14 cellular contexts compared by ENCODE assay signal in the genomic region with DNA sequence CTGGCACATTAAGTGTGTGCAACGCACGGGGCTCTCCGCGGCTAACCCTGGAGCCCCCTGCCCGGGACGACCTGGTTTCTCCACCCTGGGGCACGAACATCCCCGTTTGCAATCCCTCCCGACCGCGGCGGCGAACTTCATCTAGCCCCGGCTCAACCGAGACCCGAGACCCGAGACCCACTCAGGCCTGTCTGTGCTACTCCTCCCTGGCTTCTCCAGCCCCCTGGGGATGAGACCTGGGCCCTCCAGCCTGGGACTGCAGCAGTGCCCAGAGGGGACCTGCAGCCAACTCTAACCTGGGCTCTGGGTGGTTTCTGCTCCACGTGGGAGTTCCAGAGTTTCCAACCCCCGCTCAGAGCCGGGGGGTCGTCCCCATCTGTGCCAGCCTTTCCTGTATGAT.
DNase-seq lines count a peak whose midpoint lies in the region; ATAC-seq and TF ChIP-seq lines count a peak whose summit lies in the region.
"Had no signal": no experiment of that assay in that cellular context is flagged by ENCODE, and none has a peak within 500 bp of the region (broad histone marks: within the 10 kb centered on the region; RNA-seq: fewer than 3 reads in every experiment).

No MANE protein-coding gene starts in this region.

- ATAC-seq in right cardiac atrium (no peak), T-helper 17 cell (no peak), lower lobe of right lung (no peak), GM19035 (IDR thresholded peaks at IDR 0.05; ENCODE audit: unreplicated experiment) (no peak)
- ATAC-seq: GM12878, GM23338 had no signal

- H3K4me3 ChIP-seq in right cardiac atrium (ENCODE audit: low read length), result no peak overlapping the region
- no peak overlapping the region for H3K4me3 ChIP-seq in left ventricle myocardium inferior
- H3K4me3 ChIP-seq in lower lobe of right lung, result no peak overlapping the region
- H3K4me3 ChIP-seq: GM12878, GM23338 had no signal

- H3K4me1 ChIP-seq in right cardiac atrium (ENCODE audit: control insufficient read depth, insufficient read depth, low read length) (no peaks in the 10 kb centered on the region), left ventricle myocardium inferior (peaks cover 30% of the 10 kb centered on the region), lower lobe of right lung (no peaks in the 10 kb centered on the region)

- H3K36me3 Mint-ChIP-seq in T-helper 17 cell (ENCODE audit: low read depth), result peaks cover 12% of the 10 kb centered on the region

- peak overlapping the region; percentile 12 for H3K4me3 Mint-ChIP-seq in T-helper 17 cell
- H3K4me3 Mint-ChIP-seq: B cell; CD4-positive, alpha-beta memory T cell; GM23338; H9 had no signal

- peaks cover 76% of the 10 kb centered on the region for H3K36me3 ChIP-seq in left ventricle myocardium inferior
- H3K36me3 ChIP-seq in lower lobe of right lung, result peaks cover 88% of the 10 kb centered on the region

- H3K27ac Mint-ChIP-seq in T-helper 17 cell, result no peak overlapping the region
- H3K27ac Mint-ChIP-seq: B cell, GM23338, H9 had no signal

- H3K27ac ChIP-seq in right cardiac atrium (ENCODE audit: low read length), result no peak overlapping the region
- H3K27ac ChIP-seq in left ventricle myocardium inferior (replicated peaks), result no peak overlapping the region
- no peak overlapping the region for H3K27ac ChIP-seq in lower lobe of right lung
- no peak overlapping the region for H3K27ac ChIP-seq in caudate nucleus (ENCODE audit: low read depth, low read length)

- no peak for TF ChIP-seq CTCF in left ventricle myocardium inferior (IDR thresholded peaks at IDR 0.05; ENCODE audit: borderline replicate concordance)
- TF ChIP-seq CTCF in lower lobe of right lung (IDR thresholded peaks at IDR 0.05), result no peak

- intact Hi-C loops in right cardiac atrium (cut with DNase I) (no loop called here), left ventricle myocardium inferior (cut with micrococcal nuclease) (no loop called here), lower lobe of right lung (cut with DNase I) (no loop called here)

- H3K27me3 Mint-ChIP-seq in T-helper 17 cell, result no peaks in the 10 kb centered on the region
- H3K27me3 Mint-ChIP-seq: B cell; CD4-positive, alpha-beta memory T cell had no signal

- H3K9me3 ChIP-seq in right cardiac atrium (ENCODE audit: control insufficient read depth, low read length), result no peaks in the 10 kb centered on the region
- H3K9me3 ChIP-seq in left ventricle myocardium inferior (replicated peaks), result peaks cover 9% of the 10 kb centered on the region
- H3K9me3 ChIP-seq in T-helper 17 cell (ENCODE audit: control insufficient read depth, low read length, poor library complexity, severe bottlenecking), result no peaks in the 10 kb centered on the region
- H3K9me3 ChIP-seq in lower lobe of right lung, result no peaks in the 10 kb centered on the region

- DNase-seq in right cardiac atrium (peak in 2 of 3 donors; percentile 41 to 44), left ventricle myocardium inferior (no peak), T-helper 17 cell (no peak), lower lobe of right lung (peak; percentile 44), caudate nucleus (lab: John Stamatoyannopoulos, UW) (no peak), GOT3 (lab: John Stamatoyannopoulos, UW) (no peak)
- DNase-seq: C1 segment of cervical spinal cord; CD4-positive, alpha-beta memory T cell; DMS79; H9 had no signal

- H3K4me1 Mint-ChIP-seq in T-helper 17 cell, result no peaks in the 10 kb centered on the region
- H3K4me1 Mint-ChIP-seq: B cell had no signal

- 89% methylated on average over 21 of the region's 21 CpGs for WGBS in right cardiac atrium

- H3K27me3 ChIP-seq in right cardiac atrium (ENCODE audit: control insufficient read depth, insufficient read depth) (no peaks in the 10 kb centered on the region), left ventricle myocardium inferior (ENCODE audit: low read depth) (no peaks in the 10 kb centered on the region), lower lobe of right lung (ENCODE audit: low read depth) (no peaks in the 10 kb centered on the region)

Comparison
In these comparisons a context has a peak if more than half of its experiments do, and no peak if none do; other contexts are left out.
1. DNase-seq: peak in right cardiac atrium (2 of 3) and lower lobe of right lung (single experiment); none in left ventricle myocardium inferior (single experiment), T-helper 17 cell (0 of 3), caudate nucleus (0 of 61) and GOT3 (single experiment).